ENCODE assay signal across 18 cellular contexts in genomic region chr11:8612522-8612921, GRCh38.
"Had no signal": no experiment of that assay in that cellular context is flagged by ENCODE, and none has a peak within 500 bp of the region (broad histone marks: within the 10 kb centered on the region; RNA-seq: fewer than 3 reads in every experiment).

No MANE protein-coding gene starts in this region.

- H3K4me3 ChIP-seq: colonic mucosa, right atrium auricular region, stomach had no signal

- H3K27me3 Mint-ChIP-seq: activated CD4-positive, alpha-beta memory T cell treated with anti-CD3 and anti-CD28 coated beads, Interleukin-2, amount 10 ng/mL, durations not matched to agents 7 days and 5 days; activated CD8-positive, alpha-beta memory T cell treated with anti-CD3 and anti-CD28 coated beads, Interleukin-2, amount 10 ng/mL, durations not matched to agents 7 days and 5 days; activated naive CD8-positive, alpha-beta T cell treated with anti-CD3 and anti-CD28 coated beads, Interleukin-2, amount 50 U/mL, for 24 hours; central memory CD8-positive, alpha-beta T cell had no signal

- H3K4me1 Mint-ChIP-seq: activated CD4-positive, alpha-beta memory T cell treated with anti-CD3 and anti-CD28 coated beads, Interleukin-2, amount 10 ng/mL, durations not matched to agents 7 days and 5 days; central memory CD8-positive, alpha-beta T cell had no signal

- H3K27ac Mint-ChIP-seq: activated CD4-positive, alpha-beta memory T cell treated with anti-CD3 and anti-CD28 coated beads, Interleukin-2, amount 10 ng/mL, durations not matched to agents 7 days and 5 days; activated CD8-positive, alpha-beta memory T cell treated with anti-CD3 and anti-CD28 coated beads, Interleukin-2, amount 10 ng/mL, durations not matched to agents 7 days and 5 days; activated naive CD4-positive, alpha-beta T cell treated with anti-CD3 and anti-CD28 coated beads for 36 hours; activated naive CD8-positive, alpha-beta T cell treated with anti-CD3 and anti-CD28 coated beads, Interleukin-2, amount 50 U/mL, for 24 hours; activated T-helper 2 cell treated with anti-CD3 and anti-CD28 coated beads, Interferon-gamma antibody, Interleukin-2, Interleukin-4, amounts not matched to agents 10 μg/mL and 5 μg/mL and 100 μg/mL, durations not matched to agents 14 hours and 24 hours and 36 hours; progenitor cell of endocrine pancreas had no signal

- H3K36me3 ChIP-seq: colonic mucosa, right atrium auricular region had no signal

- DNase-seq: activated CD4-positive, alpha-beta memory T cell treated with anti-CD3 and anti-CD28 coated beads, Interleukin-2, amount 10 ng/mL, durations not matched to agents 7 days and 5 days; activated CD4-positive, alpha-beta T cell treated with anti-CD3 and anti-CD28 coated beads for 48 hours; activated CD4-positive, CD25-positive, alpha-beta regulatory T cell; activated CD8-positive, alpha-beta memory T cell treated with anti-CD3 and anti-CD28 coated beads, Interleukin-2, amount 10 ng/mL, durations not matched to agents 7 days and 5 days; activated naive CD4-positive, alpha-beta T cell treated with anti-CD3 and anti-CD28 coated beads for 36 hours; activated naive CD8-positive, alpha-beta T cell treated with anti-CD3 and anti-CD28 coated beads, Interleukin-2, amount 50 U/mL, for 24 hours; activated T-cell treated with anti-CD3 and anti-CD28 coated beads, Interleukin-2, amount 50 U/mL, for 1 hour; anterior cingulate cortex; colonic mucosa; mesendoderm; stimulated activated CD4-positive, alpha-beta T cell treated with anti-CD3 and anti-CD28 coated beads, Interleukin-2, amount 100 ng/mL, for 24 hours; stomach had no signal

- H3K9me3 Mint-ChIP-seq: activated CD4-positive, alpha-beta memory T cell treated with anti-CD3 and anti-CD28 coated beads, Interleukin-2, amount 10 ng/mL, durations not matched to agents 7 days and 5 days; activated naive CD4-positive, alpha-beta T cell treated with anti-CD3 and anti-CD28 coated beads for 36 hours; activated naive CD8-positive, alpha-beta T cell treated with anti-CD3 and anti-CD28 coated beads, Interleukin-2, amount 50 U/mL, for 24 hours; activated T-helper 2 cell treated with anti-CD3 and anti-CD28 coated beads, Interferon-gamma antibody, Interleukin-2, Interleukin-4, amounts not matched to agents 10 μg/mL and 5 μg/mL and 100 μg/mL, durations not matched to agents 14 hours and 24 hours and 36 hours; brain; central memory CD8-positive, alpha-beta T cell; nephron had no signal

- ATAC-seq: activated CD8-positive, alpha-beta memory T cell treated with anti-CD3 and anti-CD28 coated beads, Interleukin-2, amount 10 ng/mL, durations not matched to agents 7 days and 5 days; activated naive CD8-positive, alpha-beta T cell treated with anti-CD3 and anti-CD28 coated beads, Interleukin-2, amount 50 U/mL, for 24 hours had no signal

- H3K9me3 ChIP-seq: colonic mucosa, right atrium auricular region, stomach had no signal

- H3K27ac ChIP-seq: colonic mucosa, right atrium auricular region had no signal

- H3K4me1 ChIP-seq: colonic mucosa, right atrium auricular region, stomach had no signal

- H3K4me3 Mint-ChIP-seq: activated CD4-positive, alpha-beta memory T cell treated with anti-CD3 and anti-CD28 coated beads, Interleukin-2, amount 10 ng/mL, durations not matched to agents 7 days and 5 days; activated CD8-positive, alpha-beta memory T cell treated with anti-CD3 and anti-CD28 coated beads, Interleukin-2, amount 10 ng/mL, durations not matched to agents 7 days and 5 days; activated naive CD4-positive, alpha-beta T cell treated with anti-CD3 and anti-CD28 coated beads for 36 hours; activated naive CD8-positive, alpha-beta T cell treated with anti-CD3 and anti-CD28 coated beads, Interleukin-2, amount 50 U/mL, for 24 hours; brain; central memory CD8-positive, alpha-beta T cell; nephron had no signal

- H3K27me3 ChIP-seq: colonic mucosa, right atrium auricular region, stomach had no signal
